In the genomic region with DNA sequence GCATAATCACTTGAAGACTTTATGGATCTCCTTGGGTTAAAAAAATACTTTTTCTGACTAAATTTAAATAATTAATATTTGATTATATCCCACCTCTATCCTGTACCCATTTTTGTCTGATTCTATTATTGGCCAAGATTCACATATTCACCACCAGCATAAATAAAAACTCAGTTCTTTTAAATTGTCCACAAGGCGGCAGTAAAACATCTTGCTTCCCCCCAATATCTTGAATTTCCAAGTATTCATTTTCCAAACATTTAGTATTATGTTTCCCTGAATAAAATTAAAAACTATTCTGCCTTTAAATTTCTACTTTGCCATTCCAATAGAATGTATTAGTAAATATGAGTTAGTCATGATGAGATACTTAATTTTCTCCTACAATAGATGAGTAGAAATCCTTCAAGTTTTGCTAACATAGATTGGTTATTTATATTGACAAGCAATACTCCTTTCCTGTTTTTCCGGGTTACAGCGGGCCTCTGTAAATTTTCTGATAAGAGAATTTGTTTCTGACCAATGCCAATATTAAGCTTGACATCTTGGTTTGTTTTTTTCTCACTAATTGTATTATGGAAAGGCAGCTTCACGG, we compare ENCODE assay signal across 8 cellular contexts.
A peak's percentile ranks its signal among the peaks of the same experiment; 100 is the strongest.
DNase-seq lines count a peak whose midpoint lies in the region; ATAC-seq and TF ChIP-seq lines count a peak whose summit lies in the region.

No MANE protein-coding gene starts in this region.

- H3K27me3 ChIP-seq in cardiac muscle cell (no peaks in the 10 kb centered on the region), right cardiac atrium (ENCODE audit: control insufficient read depth, insufficient read depth) (no peaks in the 10 kb centered on the region)

- H3K4me1 ChIP-seq in cardiac muscle cell (ENCODE audit: low read depth) (no peaks in the 10 kb centered on the region), right cardiac atrium (ENCODE audit: control insufficient read depth, insufficient read depth, low read length) (no peaks in the 10 kb centered on the region)

- peak; percentile 64 for TF ChIP-seq CTCF in cardiac muscle cell (IDR thresholded peaks at IDR 0.05; ENCODE audit: low read depth, low read length)

- 38% methylated on average over 4 of the region's 4 CpGs for WGBS in right cardiac atrium

- ATAC-seq in right cardiac atrium, result no peak
- ATAC-seq in GM18873 (IDR thresholded peaks at IDR 0.05; ENCODE audit: low FRiP score, unreplicated experiment), result no peak

- no peaks in the 10 kb centered on the region for H3K36me3 ChIP-seq in cardiac muscle cell

- H3K4me3 ChIP-seq in cardiac muscle cell (no peak overlapping the region), right cardiac atrium (ENCODE audit: low read length) (no peak overlapping the region)

- H3K27ac ChIP-seq in cardiac muscle cell, result no peak overlapping the region
- H3K27ac ChIP-seq in right cardiac atrium (ENCODE audit: low read length), result no peak overlapping the region

- intact Hi-C loops in right cardiac atrium (cut with DNase I) (no loop called here), posterior vena cava (cut with DNase I) (loop anchor here in 1 of 2 donors (10.0 kb wide), 1 partner anchor 774 kb away; no protein-coding TSS in a partner anchor)

- H3K9me3 ChIP-seq in cardiac muscle cell (ENCODE audit: low read depth) (no peaks in the 10 kb centered on the region), right cardiac atrium (ENCODE audit: control insufficient read depth, low read length) (no peaks in the 10 kb centered on the region)

- DNase-seq in cardiac muscle cell (ENCODE audit: low read depth in 1 of 2, low spot score in 1 of 2) (peak; percentile 55 to 60), right cardiac atrium (no peak), RPMI8226 (peak; percentile 4), fibroblast of the conjunctiva (ENCODE audit: low read depth) (peak; percentile 16), stromal cell of bone marrow (ENCODE audit: low read depth) (peak; percentile 15), amygdala (lab: John Stamatoyannopoulos, UW) (no peak), posterior vena cava (ENCODE audit: low spot score) (no peak)

Comparison
In these comparisons a context has a peak if more than half of its experiments do, and no peak if none do; other contexts are left out.
1. DNase-seq: peak in cardiac muscle cell (2 of 2), RPMI8226 (single experiment), fibroblast of the conjunctiva (single experiment) and stromal cell of bone marrow (single experiment); none in right cardiac atrium (0 of 3), amygdala (0 of 56) and posterior vena cava (single experiment).